Comparison of ENCODE assay signal across 23 cellular contexts in the genomic region with DNA sequence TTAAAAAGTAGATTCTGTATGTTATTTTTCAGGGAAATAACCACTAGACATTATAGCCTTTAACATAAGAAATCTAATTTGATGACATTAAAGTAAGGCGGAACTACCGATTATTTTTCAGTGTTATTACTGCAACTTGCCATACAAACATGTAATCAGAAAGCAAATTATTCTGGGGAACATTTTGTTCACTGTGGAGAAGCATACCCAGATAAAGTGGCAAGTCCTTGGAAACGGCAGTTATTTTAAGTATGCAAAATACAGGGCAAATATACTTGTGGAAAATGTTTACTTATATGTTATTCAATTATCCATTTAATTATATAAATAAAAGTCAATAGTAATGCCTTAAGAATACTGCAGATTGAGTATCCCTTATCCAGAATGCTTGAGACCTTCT.
"Had no signal": no experiment of that assay in that cellular context is flagged by ENCODE, and none has a peak within 500 bp of the region (broad histone marks: within the 10 kb centered on the region; RNA-seq: fewer than 3 reads in every experiment).

No MANE protein-coding gene starts in this region.

- H3K4me1 ChIP-seq: colonic mucosa, lower lobe of right lung, pancreas, prostate gland, testis, transverse colon had no signal

- DNase-seq: cerebellar nuclear complex; colonic mucosa; effector CD4-positive, alpha-beta T cell; endodermal cell; erythroblast; foreskin melanocyte; head of caudate nucleus; hippocampal formation; kidney glomerular epithelial cell; lower lobe of right lung; natural killer cell; pancreas; right lobe of liver; spleen; stimulated activated CD4-positive, alpha-beta T cell treated with anti-CD3 and anti-CD28 coated beads, Interleukin-15, amount 100 ng/mL, for 24 hours; stimulated activated CD4-positive, alpha-beta T cell treated with anti-CD3 and anti-CD28 coated beads, Interleukin-1b, Interleukin-23, amount 100 ng/mL, for 48 hours; stimulated activated CD4-positive, alpha-beta T cell treated with anti-CD3 and anti-CD28 coated beads, Interleukin-4, amount 100 ng/mL, for 24 hours; testis; transverse colon had no signal

- H3K27ac ChIP-seq: colonic mucosa, lower lobe of right lung, pancreas, prostate gland, right lobe of liver had no signal

- ATAC-seq: left lobe of liver; lower lobe of right lung; natural killer cell; pancreas; stimulated activated memory B cell treated with anti-CD40 and anti-IgM and Interleukin-4, amounts not matched to agents 10 μg/mL and 1 μg/mL and 100 μg/mL, for 72 hours had no signal

- FAIRE-seq: endothelial cell of umbilical vein, pancreas had no signal

- H3K9me3 ChIP-seq: colonic mucosa, lower lobe of right lung, pancreas, prostate gland, right lobe of liver, spleen, testis, transverse colon had no signal

- H3K36me3 ChIP-seq: colonic mucosa, prostate gland had no signal

- H3K27me3 ChIP-seq: colonic mucosa, pancreas, right lobe of liver, spleen, testis, transverse colon had no signal

- H3K4me3 ChIP-seq: colonic mucosa, lower lobe of right lung, pancreas, prostate gland, right lobe of liver, spleen, testis, transverse colon had no signal
